8 cellular contexts compared by ENCODE assay signal in genomic region chr18:5309888-5310470, GRCh38. TPM values are rescaled to one million over a fixed set of nuclear protein-coding genes. Genes with fewer than 3 reads are reported as not detected.
DNase-seq lines count a peak whose midpoint lies in the region; ATAC-seq and TF ChIP-seq lines count a peak whose summit lies in the region.

No MANE protein-coding gene starts in this region.

- H3K27me3 ChIP-seq in endocrine pancreas (ENCODE audit: control insufficient read depth, insufficient read depth, low read length) = no peaks in the 10 kb centered on the region
- H3K27me3 ChIP-seq in right atrium auricular region = no peaks in the 10 kb centered on the region

- TF ChIP-seq CTCF in NB4 (IDR thresholded peaks at IDR 0.05; ENCODE audit: low read depth, low read length) (no peak), right atrium auricular region (IDR thresholded peaks at IDR 0.05) (no peak)

- intact Hi-C loops in Right ventricle myocardium superior (cut with DNase I) = no loop called here

- H3K9ac ChIP-seq in endocrine pancreas (ENCODE audit: control insufficient read depth, insufficient read depth, low read length) = no peak overlapping the region

- H3K27ac ChIP-seq in right atrium auricular region = no peak overlapping the region

- DNase-seq in NB4 (ENCODE audit: low read depth) (peak; percentile 74), DMS 273 treated with DMSO at 0.1 percent for 48 hours (lab: John Stamatoyannopoulos, UW) (no peak), right atrium auricular region (ENCODE audit: low spot score) (no peak), ecto neural progenitor cell (ENCODE audit: low spot score) (no peak), Right ventricle myocardium superior (no peak)

- ATAC-seq in GM18868 (IDR thresholded peaks at IDR 0.05; ENCODE audit: unreplicated experiment) (peak; percentile 97), HG02642 (IDR thresholded peaks at IDR 0.05; ENCODE audit: poor library complexity, unreplicated experiment) (peak; percentile 95), Right ventricle myocardium superior (ENCODE audit: poor library complexity) (no peak)

- no peak for TF ChIP-seq POLR2A in NB4 (IDR thresholded peaks at IDR 0.05; ENCODE audit: extremely low read depth, insufficient read length)

- H3K9me3 ChIP-seq in endocrine pancreas (ENCODE audit: control insufficient read depth, low read length) (no peaks in the 10 kb centered on the region), right atrium auricular region (no peaks in the 10 kb centered on the region)

- H3K4me3 ChIP-seq in NB4 (ENCODE audit: low read depth, low read length) (peak overlapping the region; percentile 54), endocrine pancreas (ENCODE audit: control insufficient read depth, insufficient read depth, low read length) (peak overlapping the region; percentile 46), right atrium auricular region (no peak overlapping the region)

- no peaks in the 10 kb centered on the region for H3K36me3 ChIP-seq in endocrine pancreas (ENCODE audit: control insufficient read depth, insufficient read depth, low read length)
- no peaks in the 10 kb centered on the region for H3K36me3 ChIP-seq in right atrium auricular region

- H3K4me1 ChIP-seq in endocrine pancreas (ENCODE audit: control insufficient read depth, insufficient read depth, low read length) = peaks cover 5% of the 10 kb centered on the region
- H3K4me1 ChIP-seq in right atrium auricular region = no peaks in the 10 kb centered on the region

RNA-seq across cellular contexts. Expression of gene ZBTB14, which starts 14.5 kb away (rescaled TPM):
- total RNA-seq in right atrium auricular region (1 to 10 TPM; 5.1 to 7.3 TPM), Right ventricle myocardium superior (7.8 TPM)

Comparison
In these comparisons a context has a peak if more than half of its experiments do, and no peak if none do; other contexts are left out.
1. H3K4me3 ChIP-seq: peak in NB4 (single experiment) and endocrine pancreas (single experiment); none in right atrium auricular region (0 of 2).